1 cellular context compared by ENCODE assay signal in the genomic region with DNA sequence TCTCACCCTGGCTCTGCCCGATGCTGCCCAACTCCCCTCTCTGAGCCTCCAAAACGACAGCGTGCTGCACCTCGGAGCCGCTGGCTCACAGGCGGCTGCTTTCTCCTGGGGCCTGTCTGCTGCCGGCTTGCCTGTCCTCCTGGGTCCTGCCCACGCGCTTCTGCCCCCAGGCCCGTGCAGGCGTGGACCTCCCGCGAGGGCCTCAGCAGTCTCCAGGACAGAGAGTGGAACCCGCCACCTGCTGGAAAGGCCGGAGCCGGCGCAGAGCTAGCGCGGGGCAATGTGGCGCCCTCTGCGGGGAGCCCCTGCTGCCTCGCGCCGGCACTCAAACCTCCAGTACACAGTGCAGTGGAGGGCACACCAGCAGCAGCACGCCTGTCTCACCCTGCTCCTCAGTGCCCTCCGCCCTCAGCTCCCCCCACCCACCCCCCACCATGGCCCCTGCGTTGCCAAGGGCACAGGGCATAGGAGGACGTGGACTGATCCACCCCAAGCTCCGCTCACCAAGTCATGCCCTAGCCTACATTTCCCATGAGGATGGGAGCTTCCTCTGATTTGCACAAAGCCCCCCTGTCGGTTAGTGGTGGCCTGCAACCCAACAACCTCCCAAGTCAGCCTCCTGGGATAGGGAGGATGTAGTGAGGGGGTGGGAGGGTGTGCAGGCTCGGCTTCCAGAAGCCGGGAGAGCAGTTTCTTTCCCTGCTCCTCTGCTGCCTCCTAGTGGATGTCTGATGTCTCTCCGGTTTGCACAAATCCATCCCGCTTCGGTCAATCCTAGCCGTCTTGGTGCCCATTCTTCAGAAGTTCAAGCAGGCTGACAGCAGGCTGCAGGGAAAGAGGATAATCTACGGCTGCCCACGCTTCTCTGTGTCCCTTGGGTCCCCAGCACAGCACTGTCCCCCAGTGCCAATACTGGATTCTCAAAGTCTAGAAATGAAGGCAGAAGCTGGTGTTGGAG.
TF ChIP-seq lines count a peak whose summit lies in the region.

No MANE protein-coding gene starts in this region.

TF ChIP-seq in HepG2, 621 proteins besides CTCF, POLR2A, EP300 and RAD21 (continued from another document):
- no peak for TF ChIP-seq ZBED4 (CRISPR knock-in tag; IDR thresholded peaks at IDR 0.05; ENCODE audit: borderline replicate concordance)
- no peak for TF ChIP-seq TAF15 (IDR thresholded peaks at IDR 0.05; ENCODE audit: low read depth, low read length, poor library complexity, severe bottlenecking)
- TF ChIP-seq, protein P1, sequence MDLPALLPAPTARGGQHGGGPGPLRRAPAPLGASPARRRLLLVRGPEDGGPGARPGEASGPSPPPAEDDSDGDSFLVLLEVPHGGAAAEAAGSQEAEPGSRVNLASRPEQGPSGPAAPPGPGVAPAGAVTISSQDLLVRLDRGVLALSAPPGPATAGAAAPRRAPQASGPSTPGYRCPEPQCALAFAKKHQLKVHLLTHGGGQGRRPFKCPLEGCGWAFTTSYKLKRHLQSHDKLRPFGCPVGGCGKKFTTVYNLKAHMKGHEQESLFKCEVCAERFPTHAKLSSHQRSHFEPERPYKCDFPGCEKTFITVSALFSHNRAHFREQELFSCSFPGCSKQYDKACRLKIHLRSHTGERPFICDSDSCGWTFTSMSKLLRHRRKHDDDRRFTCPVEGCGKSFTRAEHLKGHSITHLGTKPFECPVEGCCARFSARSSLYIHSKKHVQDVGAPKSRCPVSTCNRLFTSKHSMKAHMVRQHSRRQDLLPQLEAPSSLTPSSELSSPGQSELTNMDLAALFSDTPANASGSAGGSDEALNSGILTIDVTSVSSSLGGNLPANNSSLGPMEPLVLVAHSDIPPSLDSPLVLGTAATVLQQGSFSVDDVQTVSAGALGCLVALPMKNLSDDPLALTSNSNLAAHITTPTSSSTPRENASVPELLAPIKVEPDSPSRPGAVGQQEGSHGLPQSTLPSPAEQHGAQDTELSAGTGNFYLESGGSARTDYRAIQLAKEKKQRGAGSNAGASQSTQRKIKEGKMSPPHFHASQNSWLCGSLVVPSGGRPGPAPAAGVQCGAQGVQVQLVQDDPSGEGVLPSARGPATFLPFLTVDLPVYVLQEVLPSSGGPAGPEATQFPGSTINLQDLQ (CRISPR knock-in tag; IDR thresholded peaks at IDR 0.05): no peak
- no peak for TF ChIP-seq ZNF598 (CRISPR knock-in tag; IDR thresholded peaks at IDR 0.05; ENCODE audit: borderline replicate concordance)
- no peak for TF ChIP-seq ZNF432 (CRISPR knock-in tag; IDR thresholded peaks at IDR 0.05; ENCODE audit: borderline replicate concordance)
- peak; percentile 90 for TF ChIP-seq RBM39 (IDR thresholded peaks at IDR 0.05; ENCODE audit: low read depth, low read length, poor library complexity, severe bottlenecking)
- no peak; the same call in 1 of the 2 replicates for TF ChIP-seq DMAP1 (CRISPR knock-in tag; IDR thresholded peaks at IDR 0.05)
- 0 out of 2 replicates have a peak, but pooled peaks have one; percentile 11 for TF ChIP-seq ZNF280D (CRISPR knock-in tag; IDR thresholded peaks at IDR 0.05)
- TF ChIP-seq ZNF691 (CRISPR knock-in tag; IDR thresholded peaks at IDR 0.05; ENCODE audit: borderline replicate concordance, low read depth): peak; percentile 73; the same call in 1 of the 2 replicates
- TF ChIP-seq HOMEZ (CRISPR knock-in tag; IDR thresholded peaks at IDR 0.05; ENCODE audit: low read depth): no peak
- 0 out of 2 replicates have a peak, but pooled peaks have one; percentile 22 for TF ChIP-seq ZZZ3 (CRISPR knock-in tag; IDR thresholded peaks at IDR 0.05; ENCODE audit: borderline replicate concordance)
- TF ChIP-seq ZNF580 (CRISPR knock-in tag; IDR thresholded peaks at IDR 0.05; ENCODE audit: borderline replicate concordance, low read depth): 0 out of 2 replicates have a peak, but pooled peaks have one; percentile 40
- TF ChIP-seq XRCC5 (optimal IDR thresholded peaks at IDR 0.05; ENCODE audit: low read length): peak; percentile 55
- TF ChIP-seq AGO1 (IDR thresholded peaks at IDR 0.05; ENCODE audit: low read depth, low read length, poor library complexity, severe bottlenecking): no peak
- peak; percentile 26; the same call in 1 of the 2 replicates for TF ChIP-seq ZNF747 (CRISPR knock-in tag; IDR thresholded peaks at IDR 0.05; ENCODE audit: borderline replicate concordance)
- TF ChIP-seq, protein P2, sequence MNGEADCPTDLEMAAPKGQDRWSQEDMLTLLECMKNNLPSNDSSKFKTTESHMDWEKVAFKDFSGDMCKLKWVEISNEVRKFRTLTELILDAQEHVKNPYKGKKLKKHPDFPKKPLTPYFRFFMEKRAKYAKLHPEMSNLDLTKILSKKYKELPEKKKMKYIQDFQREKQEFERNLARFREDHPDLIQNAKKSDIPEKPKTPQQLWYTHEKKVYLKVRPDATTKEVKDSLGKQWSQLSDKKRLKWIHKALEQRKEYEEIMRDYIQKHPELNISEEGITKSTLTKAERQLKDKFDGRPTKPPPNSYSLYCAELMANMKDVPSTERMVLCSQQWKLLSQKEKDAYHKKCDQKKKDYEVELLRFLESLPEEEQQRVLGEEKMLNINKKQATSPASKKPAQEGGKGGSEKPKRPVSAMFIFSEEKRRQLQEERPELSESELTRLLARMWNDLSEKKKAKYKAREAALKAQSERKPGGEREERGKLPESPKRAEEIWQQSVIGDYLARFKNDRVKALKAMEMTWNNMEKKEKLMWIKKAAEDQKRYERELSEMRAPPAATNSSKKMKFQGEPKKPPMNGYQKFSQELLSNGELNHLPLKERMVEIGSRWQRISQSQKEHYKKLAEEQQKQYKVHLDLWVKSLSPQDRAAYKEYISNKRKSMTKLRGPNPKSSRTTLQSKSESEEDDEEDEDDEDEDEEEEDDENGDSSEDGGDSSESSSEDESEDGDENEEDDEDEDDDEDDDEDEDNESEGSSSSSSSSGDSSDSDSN (CRISPR knock-in tag; IDR thresholded peaks at IDR 0.05): peak; percentile 74
- TF ChIP-seq SOX5 (CRISPR knock-in tag; IDR thresholded peaks at IDR 0.05; ENCODE audit: borderline replicate concordance): no peak
- TF ChIP-seq ZMAT3 (CRISPR knock-in tag; conservative IDR thresholded peaks at IDR 0.05): 0 out of 2 replicates have a peak, but pooled peaks have one; percentile 47
- TF ChIP-seq ZNF607 (CRISPR knock-in tag; IDR thresholded peaks at IDR 0.05; ENCODE audit: borderline replicate concordance): 0 out of 2 replicates have a peak, but pooled peaks have one; percentile 25
- TF ChIP-seq TARDBP (CRISPR knock-in tag; IDR thresholded peaks at IDR 0.05): peak; percentile 74
- TF ChIP-seq ZSCAN31 (CRISPR knock-in tag; IDR thresholded peaks at IDR 0.05; ENCODE audit: low read depth): peak; percentile 75
